Comparison of ENCODE assay signal across 26 cellular contexts in genomic region chr1:83702349-83702748, GRCh38.
"Had no signal": no experiment of that assay in that cellular context is flagged by ENCODE, and none has a peak within 500 bp of the region (broad histone marks: within the 10 kb centered on the region; RNA-seq: fewer than 3 reads in every experiment).

No MANE protein-coding gene starts in this region.

- H3K4me3 Mint-ChIP-seq: nephron; neural crest cell; stimulated activated naive B cell treated with anti-CD40 and anti-IgM and Interleukin-4, amounts not matched to agents 10 μg/mL and 1 μg/mL and 100 μg/mL, for 72 hours; stimulated activated naive CD8-positive, alpha-beta T cell treated with anti-CD3 and anti-CD28 coated beads, Interleukin-15, Interleukin-2, amounts not matched to agents 100 ng/mL and 50 ng/mL, for 24 hours; type B pancreatic cell had no signal

- ATAC-seq: mucosa of descending colon; naive thymus-derived CD4-positive, alpha-beta T cell; pancreas; right cardiac atrium; sciatic nerve; stimulated activated naive B cell treated with anti-CD40 and anti-IgM and Interleukin-4, amounts not matched to agents 10 μg/mL and 1 μg/mL and 100 μg/mL, for 72 hours had no signal

- H3K36me3 ChIP-seq: left ventricle myocardium inferior, pancreas, prostate gland, tibial nerve, uterus had no signal

- H3K4me1 ChIP-seq: left ventricle myocardium inferior, pancreas, prostate gland, tibial nerve, uterus had no signal

- H3K27ac Mint-ChIP-seq: nephron; stimulated activated naive B cell treated with anti-CD40 and anti-IgM and Interleukin-4, amounts not matched to agents 10 μg/mL and 1 μg/mL and 100 μg/mL, for 72 hours; type B pancreatic cell had no signal

- DNase-seq: islet precursor cell; left ventricle myocardium inferior; midbrain; mucosa of descending colon; naive thymus-derived CD4-positive, alpha-beta T cell; nucleus accumbens; pancreas; posterior cingulate gyrus; retina; right cardiac atrium; stimulated activated CD4-positive, alpha-beta T cell treated with anti-CD3 and anti-CD28 coated beads, Interleukin-12 subunit alpha, Interleukin-12 subunit beta, amount 100 ng/mL, for 4 hours; stimulated activated CD4-positive, alpha-beta T cell treated with anti-CD3 and anti-CD28 coated beads, Interleukin-15, amount 100 ng/mL, for 24 hours; stimulated activated CD4-positive, alpha-beta T cell treated with anti-CD3 and anti-CD28 coated beads, Interleukin-2, amount 100 ng/mL, for 24 hours; stimulated activated CD4-positive, alpha-beta T cell treated with anti-CD3 and anti-CD28 coated beads, Interleukin-4, amount 100 ng/mL, for 1 hour; stimulated activated naive B cell treated with anti-CD40 and anti-IgM and Interleukin-4, amounts not matched to agents 10 μg/mL and 1 μg/mL and 100 μg/mL, for 72 hours; substantia nigra; uterus had no signal

- H3K27me3 Mint-ChIP-seq: stimulated activated naive CD8-positive, alpha-beta T cell treated with anti-CD3 and anti-CD28 coated beads, Interleukin-15, Interleukin-2, amounts not matched to agents 100 ng/mL and 50 ng/mL, for 24 hours had no signal

- H3K27me3 ChIP-seq: pancreas, tibial nerve, uterus had no signal

- FAIRE-seq: pancreas had no signal

- H3K4me3 ChIP-seq: left ventricle myocardium inferior, lung, mucosa of descending colon, pancreas, prostate gland, skin epidermis, tibial nerve, uterus had no signal

- H3K36me3 Mint-ChIP-seq: stimulated activated naive B cell treated with anti-CD40 and anti-IgM and Interleukin-4, amounts not matched to agents 10 μg/mL and 1 μg/mL and 100 μg/mL, for 72 hours; type B pancreatic cell had no signal

- H3K4me1 Mint-ChIP-seq: nephron had no signal

- H3K9me3 Mint-ChIP-seq: stimulated activated naive CD8-positive, alpha-beta T cell treated with anti-CD3 and anti-CD28 coated beads, Interleukin-15, Interleukin-2, amounts not matched to agents 100 ng/mL and 50 ng/mL, for 24 hours; type B pancreatic cell had no signal

- H3K27ac ChIP-seq: left ventricle myocardium inferior, pancreas, prostate gland, skin epidermis, tibial nerve, uterus had no signal
